ENCODE assay signal across 9 cellular contexts in genomic region chr1:27436204-27437159, GRCh38. TPM values are rescaled to one million over a fixed set of nuclear protein-coding genes. Genes with fewer than 3 reads are reported as not detected.
DNase-seq lines count a peak whose midpoint lies in the region; ATAC-seq and TF ChIP-seq lines count a peak whose summit lies in the region.
"Had no signal": no experiment of that assay in that cellular context is flagged by ENCODE, and none has a peak within 500 bp of the region (broad histone marks: within the 10 kb centered on the region; RNA-seq: fewer than 3 reads in every experiment).

No MANE protein-coding gene starts in this region.

- peak; percentile 85 for ATAC-seq in activated CD8-positive, alpha-beta T cell treated with anti-CD3 and anti-CD28 coated beads, Interleukin-2, amount 10 ng/mL, durations not matched to agents 7 days and 5 days
- ATAC-seq in HG02938 (IDR thresholded peaks at IDR 0.05; ENCODE audit: unreplicated experiment) (no peak), GM18867 (IDR thresholded peaks at IDR 0.05; ENCODE audit: unreplicated experiment) (no peak)

- DNase-seq in CD1c-positive myeloid dendritic cell (ENCODE audit: extremely low spot score) (peak; percentile 87), HuH-7 (ENCODE audit: low spot score) (peak; percentile 55), cardiac muscle cell (ENCODE audit: low read depth in 1 of 2, low spot score in 1 of 2) (peak in 1 of 2 donors; percentile 57), COLO668 (lab: John Stamatoyannopoulos, UW; ENCODE audit: unreplicated experiment) (no peak)
- DNase-seq in activated CD8-positive, alpha-beta T cell treated with anti-CD3 and anti-CD28 coated beads, Interleukin-2, amount 10 ng/mL, durations not matched to agents 7 days and 5 days = peak; percentile 35

- H3K4me3 ChIP-seq in cardiac muscle cell (no peak overlapping the region), skin epidermis (no peak overlapping the region)

- H3K4me1 ChIP-seq in cardiac muscle cell (ENCODE audit: low read depth) = peaks cover 53% of the 10 kb centered on the region

- H3K27me3 ChIP-seq in cardiac muscle cell = no peaks in the 10 kb centered on the region

- H3K27ac ChIP-seq in cardiac muscle cell (peak overlapping the region; percentile 62), skin epidermis (peak overlapping the region in 20 of 21 experiments; percentile 57 to 83 (median 73))

- H3K36me3 Mint-ChIP-seq in activated CD8-positive, alpha-beta T cell treated with anti-CD3 and anti-CD28 coated beads, Interleukin-2, amount 10 ng/mL, durations not matched to agents 7 days and 5 days (ENCODE audit: low read depth) = peaks cover 33% of the 10 kb centered on the region

- H3K27me3 Mint-ChIP-seq in activated CD8-positive, alpha-beta T cell treated with anti-CD3 and anti-CD28 coated beads, Interleukin-2, amount 10 ng/mL, durations not matched to agents 7 days and 5 days (ENCODE audit: low read depth) = no peaks in the 10 kb centered on the region

- CTCF ChIA-PET in activated CD8-positive, alpha-beta T cell treated with anti-CD3 and anti-CD28 coated beads, Interleukin-2, amount 10 ng/mL, durations not matched to agents 7 days and 5 days (lab: Charles Lee) = interaction anchor here (0.6 to 3.7 kb wide), 17 partner anchors 9 to 391 kb away, joined by 3 to 20 read pairs (median 4); no protein-coding TSS in a partner anchor

- H3K27ac Mint-ChIP-seq in activated CD8-positive, alpha-beta T cell treated with anti-CD3 and anti-CD28 coated beads, Interleukin-2, amount 10 ng/mL, durations not matched to agents 7 days and 5 days = peak overlapping the region; percentile 62

- H3K4me3 Mint-ChIP-seq in activated CD8-positive, alpha-beta T cell treated with anti-CD3 and anti-CD28 coated beads, Interleukin-2, amount 10 ng/mL, durations not matched to agents 7 days and 5 days = peak overlapping the region; percentile 49

- POLR2A ChIA-PET in activated CD8-positive, alpha-beta T cell treated with anti-CD3 and anti-CD28 coated beads, Interleukin-2, amount 10 ng/mL, durations not matched to agents 7 days and 5 days (lab: Charles Lee) = interaction anchor here (0.6 to 1.4 kb wide), 4 partner anchors 13 to 52 kb away, joined by 3 to 5 read pairs (median 4); no protein-coding TSS in a partner anchor

- no peaks in the 10 kb centered on the region for H3K36me3 ChIP-seq in cardiac muscle cell

- TF ChIP-seq CTCF in cardiac muscle cell (IDR thresholded peaks at IDR 0.05; ENCODE audit: low read depth, low read length) = no peak

- H3K9me3 Mint-ChIP-seq in activated CD8-positive, alpha-beta T cell treated with anti-CD3 and anti-CD28 coated beads, Interleukin-2, amount 10 ng/mL, durations not matched to agents 7 days and 5 days (ENCODE audit: insufficient read depth) = no peaks in the 10 kb centered on the region

- no peaks in the 10 kb centered on the region for H3K9me3 ChIP-seq in cardiac muscle cell (ENCODE audit: low read depth)

- peaks cover 55% of the 10 kb centered on the region for H3K4me1 Mint-ChIP-seq in activated CD8-positive, alpha-beta T cell treated with anti-CD3 and anti-CD28 coated beads, Interleukin-2, amount 10 ng/mL, durations not matched to agents 7 days and 5 days (ENCODE audit: low read depth)

RNA-seq across cellular contexts. Expression of gene GPR3, which starts 44.1 kb away (rescaled TPM):
- under 1 TPM; 0.47 to 0.66 TPM for total RNA-seq in activated CD8-positive, alpha-beta T cell treated with anti-CD3 and anti-CD28 coated beads, Interleukin-2, amount 10 ng/mL, durations not matched to agents 7 days and 5 days
- 1.7 and 1.9 TPM in 2 replicates for total RNA-seq in cardiac muscle cell
- 2.8 and 3.1 TPM in 2 replicates for polyA plus RNA-seq in cardiac muscle cell

RNA-seq across cellular contexts. Expression of gene CD164L2, which starts 53.3 kb away (rescaled TPM):
- not detected for total RNA-seq in activated CD8-positive, alpha-beta T cell treated with anti-CD3 and anti-CD28 coated beads, Interleukin-2, amount 10 ng/mL, durations not matched to agents 7 days and 5 days
- total RNA-seq in cardiac muscle cell = 0.24 TPM in 1 of 2 replicates, not detected in the other
- polyA plus RNA-seq in cardiac muscle cell = 0.35 and 0.62 TPM in 2 replicates
- total RNA-seq: pulmonary artery endothelial cell had no signal

RNA-seq across cellular contexts. Expression of gene WASF2, which starts 53.5 kb away (rescaled TPM):
- 100 to 1,000 TPM; 120 to 127 TPM for total RNA-seq in activated CD8-positive, alpha-beta T cell treated with anti-CD3 and anti-CD28 coated beads, Interleukin-2, amount 10 ng/mL, durations not matched to agents 7 days and 5 days
- 18.8 and 32.7 TPM in 2 replicates for total RNA-seq in cardiac muscle cell
- 53.4 and 69.2 TPM in 2 replicates for polyA plus RNA-seq in cardiac muscle cell
